In genomic region chr6:37698264-37699137, GRCh38 we compare ENCODE assay signal across 8 cellular contexts. TPM values are rescaled to one million over a fixed set of nuclear protein-coding genes. Genes with fewer than 3 reads are reported as not detected.
DNase-seq lines count a peak whose midpoint lies in the region; ATAC-seq and TF ChIP-seq lines count a peak whose summit lies in the region.

No MANE protein-coding gene starts in this region.

- peak overlapping the region; percentile 97 for H3K4me3 Mint-ChIP-seq in activated T-cell treated with anti-CD3 and anti-CD28 coated beads, Interleukin-2, amount 50 U/mL, for 4 hours
- peak overlapping the region; percentile 99 for H3K4me3 Mint-ChIP-seq in natural killer cell

- DNase-seq in activated T-cell treated with anti-CD3 and anti-CD28 coated beads for 1 hour (ENCODE audit: low read depth) (peak; percentile 34), activated T-cell treated with anti-CD3 and anti-CD28 coated beads for 4 hours (no peak), NCI-H748 (lab: John Stamatoyannopoulos, UW; ENCODE audit: unreplicated experiment) (peak; percentile 86), fibroblast of gingiva (ENCODE audit: low read depth) (peak; percentile 62), natural killer cell (peak; percentile 60), thoracic aorta (ENCODE audit: low spot score) (no peak)
- peak; percentile 50 for DNase-seq in activated T-cell treated with anti-CD3 and anti-CD28 coated beads, Interleukin-2, amount 50 U/mL, for 4 hours

- peak; percentile 27 for ATAC-seq in activated T-cell treated with anti-CD3 and anti-CD28 coated beads, Interleukin-2, amount 50 U/mL, for 4 hours
- ATAC-seq in natural killer cell (peak in 2 of 3 donors; percentile 28 to 33), thoracic aorta (ENCODE audit: insufficient number of reproducible peaks, low FRiP score, low read depth) (peak; percentile 22), HG03460 (IDR thresholded peaks at IDR 0.05; ENCODE audit: unreplicated experiment) (no peak)

- intact Hi-C loops in natural killer cell (cut with micrococcal nuclease) = no loop called here

- no peaks in the 10 kb centered on the region for H3K36me3 Mint-ChIP-seq in activated T-cell treated with anti-CD3 and anti-CD28 coated beads, Interleukin-2, amount 50 U/mL, for 4 hours (ENCODE audit: insufficient read depth)
- peaks cover 8% of the 10 kb centered on the region for H3K36me3 Mint-ChIP-seq in natural killer cell

- H3K4me1 ChIP-seq in thoracic aorta (ENCODE audit: control insufficient read depth in 1 of 2, low read depth in 2 of 2) = peaks cover 16 to 27% of the 10 kb centered on the region in 2 donors

- H3K4me3 ChIP-seq in thoracic aorta = peak overlapping the region; percentile 81

- H3K27ac ChIP-seq in thoracic aorta = peak overlapping the region in 1 of 2 donors; percentile 33

- peak overlapping the region; percentile 98 to 99 for H3K27ac Mint-ChIP-seq in natural killer cell

- TF ChIP-seq CTCF in natural killer cell (IDR thresholded peaks at IDR 0.05) = no peak
- no peak for TF ChIP-seq CTCF in thoracic aorta (IDR thresholded peaks at IDR 0.05)

- H3K4me1 Mint-ChIP-seq in activated T-cell treated with anti-CD3 and anti-CD28 coated beads, Interleukin-2, amount 50 U/mL, for 4 hours (ENCODE audit: low read depth) = peaks cover 19% of the 10 kb centered on the region
- H3K4me1 Mint-ChIP-seq in natural killer cell = peaks cover 36 to 46% of the 10 kb centered on the region in 2 donors

- no peaks in the 10 kb centered on the region for H3K9me3 Mint-ChIP-seq in activated T-cell treated with anti-CD3 and anti-CD28 coated beads, Interleukin-2, amount 50 U/mL, for 4 hours
- peaks cover 0 to 3% of the 10 kb centered on the region in 2 donors for H3K9me3 Mint-ChIP-seq in natural killer cell

- H3K27me3 Mint-ChIP-seq in activated T-cell treated with anti-CD3 and anti-CD28 coated beads, Interleukin-2, amount 50 U/mL, for 4 hours (ENCODE audit: low read depth) = peaks cover 32% of the 10 kb centered on the region
- H3K27me3 Mint-ChIP-seq in natural killer cell (ENCODE audit: low read depth in 2 of 2) = peaks cover 30 to 51% of the 10 kb centered on the region in 2 donors

- no peaks in the 10 kb centered on the region for H3K36me3 ChIP-seq in thoracic aorta

- H3K9me3 ChIP-seq in thoracic aorta = no peaks in the 10 kb centered on the region

- no peaks in the 10 kb centered on the region for H3K27me3 ChIP-seq in thoracic aorta (replicated peaks; ENCODE audit: insufficient read depth)

RNA-seq across cellular contexts. Expression of gene MDGA1, which starts 0.8 kb away (rescaled TPM):
- 1 to 10 TPM; 1.2 to 5.3 (median 2.3) TPM for total RNA-seq in activated T-cell treated with anti-CD3 and anti-CD28 coated beads, Interleukin-2, amount 50 U/mL, for 4 hours
- total RNA-seq in natural killer cell = 10 to 100 TPM in 2 of 3 donors, under 1 TPM in 1; 0.53 to 24.2 (median 16.7) TPM
- total RNA-seq in thoracic aorta = 1 to 10 TPM; 6.8 to 7.3 TPM

Comparison
In these comparisons a context has a peak if more than half of its experiments do, and no peak if none do; other contexts are left out.
1. DNase-seq: peak in activated T-cell treated with anti-CD3 and anti-CD28 coated beads for 1 hour (single experiment), NCI-H748 (single experiment), activated T-cell treated with anti-CD3 and anti-CD28 coated beads, Interleukin-2, amount 50 U/mL, for 4 hours (single experiment), fibroblast of gingiva (single experiment) and natural killer cell (single experiment); none in activated T-cell treated with anti-CD3 and anti-CD28 coated beads for 4 hours (single experiment) and thoracic aorta (single experiment).